ENCODE assay signal across 22 cellular contexts in genomic region chr7:117946201-117946633, GRCh38.
A peak's percentile ranks its signal among the peaks of the same experiment; 100 is the strongest.
DNase-seq lines count a peak whose midpoint lies in the region; ATAC-seq and TF ChIP-seq lines count a peak whose summit lies in the region.
"Had no signal": no experiment of that assay in that cellular context is flagged by ENCODE, and none has a peak within 500 bp of the region (broad histone marks: within the 10 kb centered on the region; RNA-seq: fewer than 3 reads in every experiment).

No MANE protein-coding gene starts in this region.

- BruUV-seq in MCF 10A (replicated peaks; lab: Mats Ljungman, UMichigan): no TSS peak

- peaks cover 38% of the 10 kb centered on the region for H3K4me1 Mint-ChIP-seq in MCF 10A (ENCODE audit: insufficient read depth, unreplicated experiment)
- H3K4me1 Mint-ChIP-seq in activated CD8-positive, alpha-beta T cell treated with anti-CD3 and anti-CD28 coated beads, Interleukin-2, amount 10 ng/mL, durations not matched to agents 7 days and 5 days (ENCODE audit: low read depth): no peaks in the 10 kb centered on the region
- H3K4me1 Mint-ChIP-seq: naive B cell had no signal

- H3K27me3 Mint-ChIP-seq in MCF 10A (ENCODE audit: insufficient read depth, unreplicated experiment): no peaks in the 10 kb centered on the region
- H3K27me3 Mint-ChIP-seq in activated CD8-positive, alpha-beta T cell treated with anti-CD3 and anti-CD28 coated beads, Interleukin-2, amount 10 ng/mL, durations not matched to agents 7 days and 5 days (ENCODE audit: low read depth): no peaks in the 10 kb centered on the region

- H3K4me3 Mint-ChIP-seq in MCF 10A (ENCODE audit: unreplicated experiment): no peak overlapping the region
- H3K4me3 Mint-ChIP-seq in activated CD8-positive, alpha-beta T cell treated with anti-CD3 and anti-CD28 coated beads, Interleukin-2, amount 10 ng/mL, durations not matched to agents 7 days and 5 days: no peak overlapping the region
- H3K4me3 Mint-ChIP-seq: naive B cell had no signal

- H3K9me3 Mint-ChIP-seq in MCF 10A (ENCODE audit: unreplicated experiment): peaks cover 9% of the 10 kb centered on the region
- no peaks in the 10 kb centered on the region for H3K9me3 Mint-ChIP-seq in activated CD8-positive, alpha-beta T cell treated with anti-CD3 and anti-CD28 coated beads, Interleukin-2, amount 10 ng/mL, durations not matched to agents 7 days and 5 days (ENCODE audit: insufficient read depth)

- POLR2A ChIA-PET in MCF 10A (lab: Yijun Ruan, JAX): no interaction called here
- POLR2A ChIA-PET in activated CD8-positive, alpha-beta T cell treated with anti-CD3 and anti-CD28 coated beads, Interleukin-2, amount 10 ng/mL, durations not matched to agents 7 days and 5 days (lab: Charles Lee): no interaction called here

- H3K4me3 ChIP-seq in breast epithelium: no peak overlapping the region
- H3K4me3 ChIP-seq in hepatocyte: no peak overlapping the region
- H3K4me3 ChIP-seq: BLaER1, gastroesophageal sphincter, lower lobe of right lung, skin epidermis had no signal

- CTCF ChIA-PET in MCF 10A (lab: Yijun Ruan, JAX): interaction anchor here (0.7 to 2.6 kb wide), 3 partner anchors 47 to 196 kb away, joined by 3 to 7 read pairs (median 4); no protein-coding TSS in a partner anchor
- CTCF ChIA-PET in activated CD8-positive, alpha-beta T cell treated with anti-CD3 and anti-CD28 coated beads, Interleukin-2, amount 10 ng/mL, durations not matched to agents 7 days and 5 days (lab: Charles Lee): no interaction called here

- no peak for ATAC-seq in activated CD8-positive, alpha-beta T cell treated with anti-CD3 and anti-CD28 coated beads, Interleukin-2, amount 10 ng/mL, durations not matched to agents 7 days and 5 days
- ATAC-seq in HG03280 (IDR thresholded peaks at IDR 0.05; ENCODE audit: unreplicated experiment): no peak
- ATAC-seq: gastroesophageal sphincter, lower lobe of right lung had no signal

- no peak overlapping the region for H3K4me2 ChIP-seq in hepatocyte
- H3K4me2 ChIP-seq: BLaER1 had no signal

- H3K79me2 ChIP-seq in hepatocyte: no peaks in the 10 kb centered on the region

- WGBS in hepatocyte (ENCODE audit: low lambda C conversion rate, missing lambda C conversion rate): 76% methylated on average over 2 of the region's 2 CpGs

- DNase-seq in MCF 10A (ENCODE audit: unreplicated experiment): peak; percentile 89
- no peak for DNase-seq in breast epithelium (ENCODE audit: low spot score in 2 of 2)
- DNase-seq in cerebellar cortex (ENCODE audit: low spot score): peak; percentile 79
- DNase-seq in islet precursor cell: peak; percentile 84
- DNase-seq in activated CD8-positive, alpha-beta T cell treated with anti-CD3 and anti-CD28 coated beads, Interleukin-2, amount 10 ng/mL, durations not matched to agents 7 days and 5 days: no peak
- no peak for DNase-seq in SK-N-DZ (ENCODE audit: low spot score)
- DNase-seq in hepatocyte (ENCODE audit: low spot score): no peak
- DNase-seq: activated CD4-positive, alpha-beta T cell treated with anti-CD3 and anti-CD28 coated beads for 4 hours; activated CD8-positive, alpha-beta memory T cell treated with anti-CD3 and anti-CD28 coated beads, Interleukin-2, amount 50 U/mL, for 4 hours; activated effector memory CD4-positive, alpha-beta T cell treated with anti-CD3 and anti-CD28 coated beads, Interleukin-2, amount 50 U/mL, for 16 hours; amygdala; cortex of kidney; lower lobe of right lung; naive B cell; NCI-H1417; NCI-H2171 treated with DMSO at 0.1 percent for 48 hours; NCI-H82; posterior cingulate gyrus had no signal

- no peaks in the 10 kb centered on the region for H3K36me3 Mint-ChIP-seq in MCF 10A (ENCODE audit: insufficient read depth, unreplicated experiment)
- H3K36me3 Mint-ChIP-seq in activated CD8-positive, alpha-beta T cell treated with anti-CD3 and anti-CD28 coated beads, Interleukin-2, amount 10 ng/mL, durations not matched to agents 7 days and 5 days (ENCODE audit: low read depth): no peaks in the 10 kb centered on the region
- H3K36me3 Mint-ChIP-seq: naive B cell had no signal

- TF ChIP-seq POLR2A in breast epithelium (IDR thresholded peaks at IDR 0.05): no peak

- no peaks in the 10 kb centered on the region for H3K9me2 ChIP-seq in hepatocyte (replicated peaks; ENCODE audit: insufficient read depth)

- no peaks in the 10 kb centered on the region for H3K36me3 ChIP-seq in breast epithelium
- H3K36me3 ChIP-seq in hepatocyte (replicated peaks; ENCODE audit: insufficient read depth, low read depth): no peaks in the 10 kb centered on the region
- H3K36me3 ChIP-seq: BLaER1, gastroesophageal sphincter, lower lobe of right lung had no signal

- H3K4me1 ChIP-seq in breast epithelium (no peaks in the 10 kb centered on the region), hepatocyte (ENCODE audit: insufficient read depth) (no peaks in the 10 kb centered on the region)
- H3K4me1 ChIP-seq: BLaER1, gastroesophageal sphincter, lower lobe of right lung had no signal

- H3K9me3 ChIP-seq in breast epithelium (peaks cover 0 to 10% of the 10 kb centered on the region in 2 donors), hepatocyte (ENCODE audit: low read depth) (no peaks in the 10 kb centered on the region)
- H3K9me3 ChIP-seq: BLaER1, lower lobe of right lung had no signal

- H4K20me1 ChIP-seq in hepatocyte (ENCODE audit: insufficient read depth, poor library complexity, severe bottlenecking): no peaks in the 10 kb centered on the region
- H4K20me1 ChIP-seq: BLaER1 had no signal

- no peak overlapping the region for H3K27ac Mint-ChIP-seq in MCF 10A (ENCODE audit: low read depth, unreplicated experiment)
- no peak overlapping the region for H3K27ac Mint-ChIP-seq in activated CD8-positive, alpha-beta T cell treated with anti-CD3 and anti-CD28 coated beads, Interleukin-2, amount 10 ng/mL, durations not matched to agents 7 days and 5 days

- intact Hi-C loops in MCF 10A (cut with micrococcal nuclease) (no loop called here), breast epithelium (cut with DNase I; ENCODE audit: low total_unique reads) (no loop called here)

- no peak for TF ChIP-seq CTCF in MCF 10A (IDR thresholded peaks at IDR 0.05; ENCODE audit: unreplicated experiment)
- TF ChIP-seq CTCF in breast epithelium (IDR thresholded peaks at IDR 0.05): no peak
- no peak for TF ChIP-seq CTCF in hepatocyte (IDR thresholded peaks at IDR 0.05; ENCODE audit: poor library complexity)

- H3K27me3 ChIP-seq in breast epithelium (no peaks in the 10 kb centered on the region), hepatocyte (no peaks in the 10 kb centered on the region)
- H3K27me3 ChIP-seq: BLaER1, gastroesophageal sphincter had no signal

- H2AFZ ChIP-seq in hepatocyte: no peak overlapping the region

- no peak overlapping the region for H3K27ac ChIP-seq in breast epithelium
- no peak overlapping the region for H3K27ac ChIP-seq in hepatocyte
- H3K27ac ChIP-seq: BLaER1, gastroesophageal sphincter, lower lobe of right lung, skin epidermis had no signal

Comparison
In these comparisons a context has a peak if more than half of its experiments do, and no peak if none do; other contexts are left out.
1. DNase-seq: peak in MCF 10A (single experiment), cerebellar cortex (single experiment) and islet precursor cell (single experiment); none in breast epithelium (0 of 2), activated CD8-positive, alpha-beta T cell treated with anti-CD3 and anti-CD28 coated beads, Interleukin-2, amount 10 ng/mL, durations not matched to agents 7 days and 5 days (single experiment), SK-N-DZ (single experiment) and hepatocyte (single experiment).